ENCODE assay signal across 8 cellular contexts in the genomic region with DNA sequence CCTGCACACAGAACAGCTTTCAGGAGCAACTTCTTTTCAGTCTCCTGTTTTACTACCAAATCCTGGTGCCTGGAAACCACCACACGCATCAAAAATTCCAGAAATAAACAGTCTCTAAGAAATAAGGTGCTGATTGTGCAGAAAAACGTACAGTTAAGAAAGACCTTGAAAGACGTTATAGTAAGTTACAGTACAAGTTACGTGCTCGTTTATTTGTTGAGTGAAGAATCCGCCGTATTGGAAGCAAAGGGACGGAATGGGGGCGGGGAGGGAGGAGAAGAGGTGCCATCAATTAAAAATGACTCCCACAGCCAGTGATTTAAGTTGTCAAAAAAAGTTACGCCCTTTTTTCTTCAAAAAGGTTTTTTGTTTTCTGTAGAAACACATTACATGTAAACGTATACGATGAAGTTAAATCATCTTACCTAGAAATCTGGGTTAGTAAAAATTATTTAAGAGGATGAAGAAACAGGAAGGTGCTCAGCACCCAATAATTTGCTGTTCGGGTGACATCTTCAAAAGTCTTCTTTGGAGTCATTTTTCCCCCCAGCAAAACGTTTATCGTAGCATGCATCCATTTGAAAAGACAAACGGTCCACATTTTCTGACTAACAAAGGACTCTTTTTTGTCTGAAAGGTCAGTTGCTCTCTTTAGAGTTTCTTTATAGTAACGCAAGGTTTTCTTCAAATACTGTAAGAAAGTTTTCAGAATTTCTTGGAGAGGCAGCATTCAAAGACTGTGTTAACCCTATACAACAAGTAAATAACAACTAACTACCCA. TPM values are rescaled to one million over a fixed set of nuclear protein-coding genes. Genes with fewer than 3 reads are reported as not detected.
DNase-seq lines count a peak whose midpoint lies in the region; ATAC-seq and TF ChIP-seq lines count a peak whose summit lies in the region.

No MANE protein-coding gene starts in this region.

- H3K4me3 Mint-ChIP-seq in nephron: peak overlapping the region; percentile 86 to 92 (median 89)

- peak overlapping the region; percentile 84 for H3K4me2 ChIP-seq in MM.1S (ENCODE audit: low read depth, low read length)

- peaks cover 45% of the 10 kb centered on the region for H3K4me1 Mint-ChIP-seq in nephron

- H3K4me3 ChIP-seq in BE2C (ENCODE audit: low read depth, low read length): peak overlapping the region; percentile 73
- peak overlapping the region; percentile 70 for H3K4me3 ChIP-seq in MM.1S (ENCODE audit: low read length)
- peak overlapping the region; percentile 60 for H3K4me3 ChIP-seq in effector memory CD4-positive, alpha-beta T cell (ENCODE audit: insufficient read depth, low read depth, low read length, poor library complexity, severe bottlenecking)

- DNase-seq in BE2C (no peak), MM.1S (no peak), NCI-H1105 (lab: John Stamatoyannopoulos, UW) (no peak)
- DNase-seq in effector memory CD4-positive, alpha-beta T cell: no peak
- DNase-seq in stimulated activated CD4-positive, alpha-beta T cell treated with anti-CD3 and anti-CD28 coated beads, Interleukin-4, amount 100 ng/mL, for 4 hours: no peak

- peak overlapping the region; percentile 63; the same call in 1 of the 2 replicates for H3K9ac ChIP-seq in MM.1S (ENCODE audit: low read length)

- H3K4me1 ChIP-seq in BE2C: no peaks in the 10 kb centered on the region
- 0 out of 2 replicates have a peak, but pooled peaks cover 8% of the 10 kb centered on the region for H3K4me1 ChIP-seq in MM.1S (ENCODE audit: low read length)
- H3K4me1 ChIP-seq in effector memory CD4-positive, alpha-beta T cell (ENCODE audit: control insufficient read depth, insufficient read depth, low read length, poor library complexity, severe bottlenecking): peaks cover 19% of the 10 kb centered on the region

- peaks cover 74% of the 10 kb centered on the region for H3K27me3 ChIP-seq in BE2C
- peaks cover 13% of the 10 kb centered on the region; the same call in 1 of the 2 replicates for H3K27me3 ChIP-seq in MM.1S (replicated peaks; ENCODE audit: insufficient read depth, low read length)
- H3K27me3 ChIP-seq in effector memory CD4-positive, alpha-beta T cell (replicated peaks; ENCODE audit: control insufficient read depth, insufficient read depth, low read length, poor library complexity, severe bottlenecking): peaks cover 40% of the 10 kb centered on the region

- TF ChIP-seq POLR2A in GM18505 (IDR thresholded peaks at IDR 0.05; ENCODE audit: borderline replicate concordance, extremely low read depth, insufficient read depth, insufficient read length): no peak

- ATAC-seq in GM18505 (IDR thresholded peaks at IDR 0.05; ENCODE audit: unreplicated experiment) (no peak), HG03521 (IDR thresholded peaks at IDR 0.05; ENCODE audit: unreplicated experiment) (no peak)

- H3K36me3 Mint-ChIP-seq in nephron (ENCODE audit: low read depth): no peaks in the 10 kb centered on the region

- TF ChIP-seq CTCF in BE2C (IDR thresholded peaks at IDR 0.05; ENCODE audit: low read depth, low read length) (no peak), MM.1S (IDR thresholded peaks at IDR 0.05; ENCODE audit: low read length) (no peak), nephron (IDR thresholded peaks at IDR 0.05; ENCODE audit: unreplicated experiment in 3 of 3) (no peak)

- H3K36me3 ChIP-seq in BE2C (no peaks in the 10 kb centered on the region), MM.1S (replicated peaks; ENCODE audit: insufficient read depth, low read length) (no peaks in the 10 kb centered on the region)
- H3K36me3 ChIP-seq in effector memory CD4-positive, alpha-beta T cell (ENCODE audit: control insufficient read depth, insufficient read depth, low read length): no peaks in the 10 kb centered on the region

- peak overlapping the region; percentile 84 for H2AFZ ChIP-seq in MM.1S (ENCODE audit: low read length)

- H3K9me3 ChIP-seq in BE2C (no peaks in the 10 kb centered on the region), MM.1S (replicated peaks; ENCODE audit: insufficient read depth, low read length) (no peaks in the 10 kb centered on the region)
- no peaks in the 10 kb centered on the region for H3K9me3 ChIP-seq in effector memory CD4-positive, alpha-beta T cell (ENCODE audit: control insufficient read depth, low read length)

- peak overlapping the region; percentile 85 to 95 (median 89) for H3K27ac Mint-ChIP-seq in nephron

- H3K9me2 ChIP-seq in MM.1S (replicated peaks; ENCODE audit: insufficient read depth, low read length): no peaks in the 10 kb centered on the region

- no peaks in the 10 kb centered on the region for H4K20me1 ChIP-seq in MM.1S (ENCODE audit: insufficient read depth, low read length)

- no peaks in the 10 kb centered on the region for H3K9me3 Mint-ChIP-seq in nephron

- no peak overlapping the region for H3K27ac ChIP-seq in MM.1S (ENCODE audit: low read length)
- no peak overlapping the region for H3K27ac ChIP-seq in effector memory CD4-positive, alpha-beta T cell (ENCODE audit: insufficient read depth, low read length, poor library complexity, severe bottlenecking)

- peaks cover 6% of the 10 kb centered on the region; the same call in 1 of the 2 replicates for H3F3A ChIP-seq in MM.1S (ENCODE audit: insufficient read depth, low read length)

- H3K27me3 Mint-ChIP-seq in nephron (ENCODE audit: low read depth): peaks cover 3% of the 10 kb centered on the region

- no peaks in the 10 kb centered on the region for H3K79me2 ChIP-seq in MM.1S (ENCODE audit: low read length)

RNA-seq across cellular contexts. Expression of gene UACA, which starts 0.8 kb away (rescaled TPM):
- polyA plus RNA-seq in BE2C (2012; ENCODE audit: insufficient read depth, insufficient read length, low read depth): 1.8 TPM
